ENCODE assay signal across 35 cellular contexts in the genomic region with DNA sequence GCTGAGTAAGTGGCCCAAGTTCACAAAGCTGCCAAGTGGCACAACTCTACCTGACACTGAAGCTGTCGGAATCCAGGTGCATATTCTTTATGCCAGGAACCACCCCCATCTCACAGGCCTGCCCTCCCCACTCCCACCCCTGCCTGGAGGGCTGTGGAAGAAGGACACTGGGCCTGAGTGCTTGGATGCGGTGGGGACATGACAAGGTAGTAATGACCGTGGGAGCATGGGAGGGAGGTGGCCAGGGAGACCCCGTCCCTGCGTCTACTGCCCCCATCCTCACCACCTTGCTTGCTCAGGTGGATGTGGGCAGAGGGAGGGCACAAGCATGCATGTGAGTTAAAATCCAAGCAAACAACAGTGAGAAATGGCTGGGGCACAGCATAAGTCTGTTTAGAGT. TPM values are rescaled to one million over a fixed set of nuclear protein-coding genes. Genes with fewer than 3 reads are reported as not detected.
"Had no signal": no experiment of that assay in that cellular context is flagged by ENCODE, and none has a peak within 500 bp of the region (broad histone marks: within the 10 kb centered on the region; RNA-seq: fewer than 3 reads in every experiment).

No MANE protein-coding gene starts in this region.

- H3K9me3 ChIP-seq: SJCRH30 had no signal

- H3K4me1 ChIP-seq: SJCRH30 had no signal

- ATAC-seq: activated naive CD8-positive, alpha-beta T cell treated with anti-CD3 and anti-CD28 coated beads, Interleukin-2, amount 50 U/mL, for 24 hours; activated T-cell treated with anti-CD3 and anti-CD28 coated beads, Interleukin-2, amount 50 U/mL, for 4 hours had no signal

- H3K36me3 Mint-ChIP-seq: activated CD4-positive, alpha-beta memory T cell treated with anti-CD3 and anti-CD28 coated beads for 36 hours; activated naive CD4-positive, alpha-beta T cell treated with anti-CD3 and anti-CD28 coated beads, Interleukin-2, amount 10 ng/mL, durations not matched to agents 7 days and 5 days; activated naive CD8-positive, alpha-beta T cell had no signal

- H3K4me3 ChIP-seq: PC-9, SJCRH30, SK-N-MC had no signal

- DNase-seq: activated B cell treated with CpG ODN at 0.5 μM for 24 hours; activated CD4-positive, alpha-beta memory T cell treated with anti-CD3 and anti-CD28 coated beads for 36 hours; activated CD4-positive, alpha-beta T cell treated with anti-CD3 and anti-CD28 coated beads for 4 hours; activated CD4-positive, alpha-beta T cell treated with anti-CD3 and anti-CD28 coated beads, Interleukin-2, amount 50 U/mL, for 1 hour; activated CD4-positive, CD25-positive, alpha-beta regulatory T cell treated with anti-CD3 and anti-CD28 coated beads, Interleukin-2, amount 50 U/mL, for 72 hours; activated CD8-positive, alpha-beta memory T cell treated with anti-CD3 and anti-CD28 coated beads, Interleukin-2, amount 50 U/mL, for 4 hours; activated effector memory CD4-positive, alpha-beta T cell treated with Interleukin-2 at 50 U/mL for 16 hours; activated naive CD4-positive, alpha-beta T cell treated with anti-CD3 and anti-CD28 coated beads, Interleukin-2, amount 10 ng/mL, durations not matched to agents 7 days and 5 days; activated naive CD8-positive, alpha-beta T cell treated with anti-CD3 and anti-CD28 coated beads, Interleukin-2, amount 50 U/mL, for 24 hours; activated T-cell treated with anti-CD3 and anti-CD28 coated beads for 4 hours; activated T-cell treated with anti-CD3 and anti-CD28 coated beads, Interleukin-2, amount 50 U/mL, for 4 hours; anterior cingulate cortex; Kasumi-1; KG1; MM.1S; MV-4-11; NCI-H1092; NCI-H1436 treated with DMSO at 0.1 percent for 48 hours; NCI-H1694 treated with DMSO at 0.1 percent for 48 hours; NCI-H2029; NCI-H510A; NCI-H526; NCI-H748 treated with DMSO at 0.1 percent for 48 hours; NK-92 treated with Interleukin-12 subunit alpha and Interleukin-12 subunit beta, amount 100 ng/mL, for 24 hours; PC-9; Right ventricle myocardium superior; SJCRH30; T-helper 9 cell had no signal

- H3K27ac Mint-ChIP-seq: activated B cell treated with CpG ODN at 0.5 μM for 24 hours; activated CD4-positive, alpha-beta memory T cell treated with anti-CD3 and anti-CD28 coated beads for 36 hours; activated naive CD4-positive, alpha-beta T cell treated with anti-CD3 and anti-CD28 coated beads, Interleukin-2, amount 10 ng/mL, durations not matched to agents 7 days and 5 days; activated naive CD8-positive, alpha-beta T cell; activated naive CD8-positive, alpha-beta T cell treated with anti-CD3 and anti-CD28 coated beads, Interleukin-2, amount 50 U/mL, for 24 hours; T-helper 1 cell treated with Interleukin-12 subunit alpha and Interleukin-12 subunit beta and Interleukin-4 antibody, amounts not matched to agents 30 μg/mL and 1 μg/mL, for 36 hours had no signal

- H3K27ac ChIP-seq: PC-9, RWPE1, SJCRH30, SK-N-MC, VCaP had no signal

- H3K27me3 ChIP-seq: SJCRH30 had no signal

- H3K4me1 Mint-ChIP-seq: activated B cell treated with CpG ODN at 0.5 μM for 24 hours; activated naive CD4-positive, alpha-beta T cell treated with anti-CD3 and anti-CD28 coated beads, Interleukin-2, amount 10 ng/mL, durations not matched to agents 7 days and 5 days; activated naive CD8-positive, alpha-beta T cell treated with anti-CD3 and anti-CD28 coated beads, Interleukin-2, amount 50 U/mL, for 24 hours had no signal

- H3K4me3 Mint-ChIP-seq: activated B cell treated with CpG ODN at 0.5 μM for 24 hours; activated CD4-positive, alpha-beta memory T cell treated with anti-CD3 and anti-CD28 coated beads for 36 hours; activated naive CD4-positive, alpha-beta T cell treated with anti-CD3 and anti-CD28 coated beads, Interleukin-2, amount 10 ng/mL, durations not matched to agents 7 days and 5 days; activated naive CD8-positive, alpha-beta T cell; activated naive CD8-positive, alpha-beta T cell treated with anti-CD3 and anti-CD28 coated beads, Interleukin-2, amount 50 U/mL, for 24 hours; activated T-cell treated with anti-CD3 and anti-CD28 coated beads, Interleukin-2, amount 50 U/mL, for 4 hours; brain; T-helper 1 cell treated with Interleukin-12 subunit alpha and Interleukin-12 subunit beta and Interleukin-4 antibody, amounts not matched to agents 30 μg/mL and 1 μg/mL, for 36 hours had no signal

- H3K27me3 Mint-ChIP-seq: brain had no signal

- H3K4me2 ChIP-seq: PC-9 had no signal

- H2AFZ ChIP-seq: PC-9 had no signal

RNA-seq across cellular contexts. Expression of a gene that starts 57.8 kb away (rescaled TPM):
- total RNA-seq: activated B cell treated with CpG ODN at 0.5 μM for 24 hours, OCI-LY7, PC-9 had no signal
